ENCODE assay signal across 8 cellular contexts in the genomic region with DNA sequence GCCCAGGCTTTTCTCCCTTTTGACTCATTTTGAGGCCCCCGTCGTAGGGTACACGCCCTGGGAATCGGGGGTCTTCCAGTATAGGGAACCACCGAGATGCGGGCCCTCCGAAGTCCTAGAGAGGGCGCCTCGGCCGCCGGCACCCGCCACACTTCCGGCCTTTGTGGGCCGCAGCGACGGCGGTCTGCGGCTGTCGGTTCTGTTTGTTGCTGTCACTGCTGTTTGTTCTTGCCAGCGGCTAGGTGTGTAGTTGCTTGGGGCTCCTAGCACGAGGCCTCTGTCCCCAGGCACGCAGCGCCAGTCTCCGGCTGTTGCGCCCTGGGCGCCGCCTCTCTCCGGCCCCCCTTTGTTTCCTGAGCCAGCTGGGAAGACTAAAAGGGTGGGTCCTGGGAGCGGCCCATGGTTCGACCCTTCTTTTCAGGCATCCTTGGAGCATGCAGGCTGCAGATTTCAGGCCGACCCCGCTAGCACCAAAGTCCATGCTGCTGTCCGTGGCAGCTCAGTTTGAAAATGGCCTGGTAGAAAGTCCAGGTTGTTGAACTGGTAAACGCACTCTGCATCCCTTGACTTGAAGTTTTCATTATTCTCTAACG. TPM values are rescaled to one million over a fixed set of nuclear protein-coding genes. Genes with fewer than 3 reads are reported as not detected.
DNase-seq lines count a peak whose midpoint lies in the region; ATAC-seq and TF ChIP-seq lines count a peak whose summit lies in the region.

No MANE protein-coding gene starts in this region.

- no peaks in the 10 kb centered on the region for H3K9me3 Mint-ChIP-seq in type B pancreatic cell

- no peaks in the 10 kb centered on the region for H3K27me3 Mint-ChIP-seq in type B pancreatic cell

- peak overlapping the region; percentile 50 for H3K4me3 ChIP-seq in fibroblast of villous mesenchyme (ENCODE audit: low read depth, low read length)

- peak overlapping the region; percentile 69 for H3K27ac Mint-ChIP-seq in type B pancreatic cell

- no peak for ATAC-seq in HG03095 (IDR thresholded peaks at IDR 0.05; ENCODE audit: unreplicated experiment)

- TF ChIP-seq CTCF in GM12873 (IDR thresholded peaks at IDR 0.05; ENCODE audit: insufficient read depth, low read depth, low read length, missing control alignments) = peak; percentile 21
- no peak for TF ChIP-seq CTCF in fibroblast of villous mesenchyme (IDR thresholded peaks at IDR 0.05; ENCODE audit: insufficient read depth, low read depth, low read length)
- TF ChIP-seq CTCF in type B pancreatic cell (conservative IDR thresholded peaks at IDR 0.05) = no peak

- H3K36me3 Mint-ChIP-seq in type B pancreatic cell = no peaks in the 10 kb centered on the region

- H3K4me3 Mint-ChIP-seq in type B pancreatic cell = peak overlapping the region; percentile 41

- DNase-seq in NCI-H2227 (lab: John Stamatoyannopoulos, UW; ENCODE audit: unreplicated experiment) (peak; percentile 81), fibroblast of villous mesenchyme (ENCODE audit: low read depth) (peak; percentile 22), pons (ENCODE audit: low spot score) (peak; percentile 29), type B pancreatic cell (ENCODE audit: extremely low spot score, unreplicated experiment) (no peak), NCI-H2107 (lab: John Stamatoyannopoulos, UW) (no peak)
- peak; percentile 42 to 50 for DNase-seq in activated T-helper 1 cell treated with anti-CD3 and anti-CD28 coated beads, Interleukin-2, amount 50 U/mL, for 16 hours (ENCODE audit: low read depth in 1 of 2, low spot score in 1 of 2)

- peaks cover 13% of the 10 kb centered on the region for H3K4me1 Mint-ChIP-seq in type B pancreatic cell (ENCODE audit: unreplicated experiment)

RNA-seq across cellular contexts. Expression of gene ZKSCAN1, which starts 17.8 kb away (rescaled TPM):
- total RNA-seq in fibroblast of villous mesenchyme (29.6 and 41.9 TPM in 2 replicates), type B pancreatic cell (ENCODE audit: low replicate concordance) (157 and 170 TPM in 2 replicates)

RNA-seq across cellular contexts. Expression of gene AZGP1, which starts 21.8 kb away (rescaled TPM):
- total RNA-seq in fibroblast of villous mesenchyme (not detected in 2 replicates), type B pancreatic cell (ENCODE audit: low replicate concordance) (0.50 and 0.60 TPM in 2 replicates)

RNA-seq across cellular contexts. Expression of gene ZSCAN21, which starts 51.9 kb away (rescaled TPM):
- total RNA-seq in fibroblast of villous mesenchyme = 9.0 and 11.7 TPM in 2 replicates
- total RNA-seq in type B pancreatic cell (ENCODE audit: low replicate concordance) = 11.9 and 16.4 TPM in 2 replicates

Comparison
In these comparisons a context has a peak if more than half of its experiments do, and no peak if none do; other contexts are left out.
1. DNase-seq: peak in NCI-H2227 (single experiment), activated T-helper 1 cell treated with anti-CD3 and anti-CD28 coated beads, Interleukin-2, amount 50 U/mL, for 16 hours (2 of 2), fibroblast of villous mesenchyme (single experiment) and pons (single experiment); none in type B pancreatic cell (single experiment) and NCI-H2107 (single experiment).